In genomic region chr14:87014854-87015253, GRCh38 we compare ENCODE assay signal across 2 cellular contexts.
TF ChIP-seq lines count a peak whose summit lies in the region.

No MANE protein-coding gene starts in this region.

TF ChIP-seq in HepG2, 621 proteins besides CTCF, POLR2A, EP300 and RAD21:
- TF ChIP-seq STAG1 (CRISPR knock-in tag; IDR thresholded peaks at IDR 0.05) = peak; percentile 53
- TF ChIP-seq THAP9 (CRISPR knock-in tag; IDR thresholded peaks at IDR 0.05; ENCODE audit: borderline replicate concordance) = no peak

TF ChIP-seq in H1, 55 proteins besides CTCF, POLR2A, EP300 and RAD21:
- TF ChIP-seq BRCA1 (IDR thresholded peaks at IDR 0.05; ENCODE audit: low read depth, low read length) (no peak), SIN3A (conservative IDR thresholded peaks at IDR 0.05 in 1 of 2, IDR thresholded peaks at IDR 0.05 in 1 of 2; ENCODE audit: low read depth in 1 of 2, low read length in 2 of 2) (no peak), CREB1 (IDR thresholded peaks at IDR 0.05) (no peak), FOSL1 (IDR thresholded peaks at IDR 0.05; ENCODE audit: insufficient read depth, low read depth, low read length) (no peak), BACH1 (IDR thresholded peaks at IDR 0.05; ENCODE audit: low read length) (no peak), HDAC2 (IDR thresholded peaks at IDR 0.05; ENCODE audit: borderline replicate concordance in 1 of 2, low read depth in 2 of 2, low read length in 2 of 2) (no peak), RNF2 (IDR thresholded peaks at IDR 0.05; ENCODE audit: borderline replicate concordance, low read depth, low read length, missing control alignments, poor library complexity, severe bottlenecking) (no peak), SUZ12 (IDR thresholded peaks at IDR 0.05; ENCODE audit: low read length) (no peak), ASH2L (IDR thresholded peaks at IDR 0.05; ENCODE audit: low read length) (no peak), TCF12 (IDR thresholded peaks at IDR 0.05; ENCODE audit: low read depth, low read length) (no peak), KDM5A (IDR thresholded peaks at IDR 0.05; ENCODE audit: low read length) (no peak)
